In the genomic region with DNA sequence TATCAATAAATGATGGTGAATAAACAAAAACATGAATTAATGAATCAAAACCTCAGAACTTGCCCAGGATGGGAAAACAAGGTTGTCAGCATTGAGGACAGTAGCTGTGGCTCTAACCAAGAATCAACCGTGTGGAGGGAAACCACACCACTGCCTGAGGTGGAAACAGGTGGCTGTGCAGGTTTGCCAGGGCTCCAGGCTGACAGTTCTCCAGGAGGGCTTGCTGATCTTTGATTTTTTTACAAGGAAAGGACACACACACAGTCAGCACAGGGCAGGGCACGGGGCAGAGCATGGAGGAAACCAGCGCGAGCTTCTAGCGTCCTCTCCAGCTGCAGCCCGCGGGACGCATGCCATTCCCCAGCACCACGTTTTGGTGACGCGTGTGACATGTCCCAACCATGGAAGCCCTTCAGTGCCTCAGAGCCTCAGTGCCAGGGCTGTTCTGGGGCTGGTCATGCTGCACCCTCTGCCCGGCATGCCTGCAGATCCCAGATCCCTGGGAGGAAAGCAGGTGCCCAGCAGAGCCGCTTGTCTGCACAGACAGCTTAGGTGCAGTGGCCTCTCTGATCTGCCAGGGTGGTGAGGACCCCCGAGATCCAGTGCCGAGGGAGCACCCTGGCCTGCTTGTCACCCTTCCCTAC, we compare ENCODE assay signal across 31 cellular contexts. TPM values are rescaled to one million over a fixed set of nuclear protein-coding genes. Genes with fewer than 3 reads are reported as not detected.
"Had no signal": no experiment of that assay in that cellular context is flagged by ENCODE, and none has a peak within 500 bp of the region (broad histone marks: within the 10 kb centered on the region; RNA-seq: fewer than 3 reads in every experiment).

No MANE protein-coding gene starts in this region.

- H3K36me3 ChIP-seq: esophagus squamous epithelium, heart right ventricle, left ventricle myocardium inferior, prostate gland, right atrium auricular region, tibial artery had no signal

- FAIRE-seq: endometrium, islet of Langerhans had no signal

- H3K9me3 ChIP-seq: esophagus squamous epithelium, prostate gland, right atrium auricular region, testis, tibial artery had no signal

- DNase-seq: cortex of kidney; effector memory CD8-positive, alpha-beta T cell; erythroblast; esophagus squamous epithelium; foreskin melanocyte; glutamatergic neuron; heart right ventricle; hippocampal formation; left cardiac atrium; left ventricle myocardium inferior; natural killer cell; stimulated activated CD4-positive, alpha-beta T cell treated with anti-CD3 and anti-CD28 coated beads, Interleukin-2, amount 100 ng/mL, for 24 hours; stimulated activated CD4-positive, alpha-beta T cell treated with anti-CD3 and anti-CD28 coated beads, Interleukin-4, amount 100 ng/mL, for 24 hours; stimulated activated naive CD8-positive, alpha-beta T cell treated with anti-CD3 and anti-CD28 coated beads, Interleukin-15, Interleukin-2, amounts not matched to agents 100 U/mL and 50 U/mL, for 24 hours; substantia nigra; testis; tibial artery had no signal

- ATAC-seq: effector memory CD8-positive, alpha-beta T cell; heart right ventricle; left cardiac atrium; natural killer cell; sciatic nerve; stimulated activated memory B cell treated with anti-CD40 and anti-IgM and Interleukin-4, amounts not matched to agents 10 μg/mL and 1 μg/mL and 100 μg/mL, for 72 hours; stimulated activated naive CD8-positive, alpha-beta T cell treated with anti-CD3 and anti-CD28 coated beads, Interleukin-15, Interleukin-2, amounts not matched to agents 100 U/mL and 50 U/mL, for 24 hours had no signal

- H3K4me1 ChIP-seq: left ventricle myocardium inferior, prostate gland, right atrium auricular region, testis, tibial artery had no signal

- H3K27ac ChIP-seq: esophagus squamous epithelium, heart right ventricle, left ventricle myocardium inferior, prostate gland, right atrium auricular region, testis, tibial artery had no signal

- H3K4me3 ChIP-seq: esophagus squamous epithelium, heart right ventricle, left ventricle myocardium inferior, lung, prostate gland, right atrium auricular region, smooth muscle cell, testis, tibial artery had no signal

- H3K4me2 ChIP-seq: smooth muscle cell had no signal

- H3K27me3 ChIP-seq: esophagus squamous epithelium, right atrium auricular region, testis had no signal

RNA-seq across cellular contexts. Expression of a gene that starts 15.8 kb away (rescaled TPM):
- total RNA-seq: dermis microvascular lymphatic vessel endothelial cell, esophagus squamous epithelium, heart right ventricle, left ventricle myocardium inferior, mononuclear cell, natural killer cell, osteocyte, prostate gland, right atrium auricular region, sciatic nerve, smooth muscle cell, urinary bladder had no signal
- polyA plus RNA-seq: neural cell, smooth muscle cell had no signal

RNA-seq across cellular contexts. Expression of a gene that starts 32.8 kb away (rescaled TPM):
- total RNA-seq: mononuclear cell had no signal

RNA-seq across cellular contexts. Expression of a gene that starts 43.2 kb away (rescaled TPM):
- total RNA-seq: dermis microvascular lymphatic vessel endothelial cell, left cardiac atrium, left ventricle myocardium inferior, mononuclear cell, natural killer cell, osteocyte, sciatic nerve, testis had no signal
- polyA plus RNA-seq: neural cell had no signal

RNA-seq across cellular contexts. Expression of a gene that starts 53.3 kb away (rescaled TPM):
- total RNA-seq: dermis microvascular lymphatic vessel endothelial cell, esophagus squamous epithelium, heart right ventricle, kidney epithelial cell, left cardiac atrium, left ventricle myocardium inferior, mononuclear cell, osteocyte, right atrium auricular region, smooth muscle cell, urinary bladder had no signal
- polyA plus RNA-seq: smooth muscle cell had no signal
